In the genomic region with DNA sequence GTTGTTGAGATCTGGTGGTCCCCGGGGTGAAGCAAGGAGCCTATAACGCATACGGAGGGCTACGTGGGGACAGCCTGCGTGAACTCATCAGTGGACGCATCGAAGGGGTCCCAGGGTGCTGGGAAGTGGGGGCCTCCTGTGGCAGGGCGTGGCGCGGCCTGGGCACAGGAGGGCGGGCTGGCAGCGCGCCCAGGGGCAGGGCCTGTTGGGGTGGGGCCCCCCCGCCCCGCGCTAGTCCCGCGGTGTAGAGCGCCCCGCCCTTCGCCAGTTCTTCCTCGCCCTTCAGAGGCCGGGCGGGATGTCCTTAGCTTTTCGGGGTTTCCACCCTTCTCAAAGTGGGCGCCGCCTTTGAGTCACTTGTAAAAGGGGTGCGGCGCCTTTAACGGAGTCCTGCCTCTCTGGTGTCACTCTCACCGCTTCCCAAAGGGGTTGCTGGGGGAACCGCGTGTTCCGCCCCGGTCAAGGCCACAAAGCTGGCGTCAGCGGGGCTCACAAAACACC, we compare ENCODE assay signal across 7 cellular contexts. TPM values are rescaled to one million over a fixed set of nuclear protein-coding genes. Genes with fewer than 3 reads are reported as not detected.
DNase-seq lines count a peak whose midpoint lies in the region; ATAC-seq and TF ChIP-seq lines count a peak whose summit lies in the region.

No MANE protein-coding gene starts in this region.

- H3K36me3 ChIP-seq in mesodermal cell (ENCODE audit: control insufficient read depth, insufficient read depth, low read length), result peaks cover 12% of the 10 kb centered on the region

- peak; percentile 53 for ATAC-seq in GM18519 (IDR thresholded peaks at IDR 0.05; ENCODE audit: low FRiP score, unreplicated experiment)
- ATAC-seq in HG02852 (IDR thresholded peaks at IDR 0.05; ENCODE audit: unreplicated experiment), result peak; percentile 69

- H3K9me3 ChIP-seq in mesodermal cell (ENCODE audit: control insufficient read depth, low read length), result no peaks in the 10 kb centered on the region

- peaks cover 0 to 60% (median 4%) of the 10 kb centered on the region in 45 donors for H3K27me3 ChIP-seq in dorsolateral prefrontal cortex

- H3K27ac ChIP-seq in dorsolateral prefrontal cortex (peak overlapping the region in 27 of 59 donors; percentile 0 to 74 (median 43)), mesodermal cell (ENCODE audit: low read depth, low read length, severe bottlenecking) (no peak overlapping the region)

- intact Hi-C loops in dorsolateral prefrontal cortex (cut with DNase I), result no loop called here

- peaks cover under 1% of the 10 kb centered on the region for H3K4me1 ChIP-seq in mesodermal cell (ENCODE audit: control insufficient read depth, insufficient read depth, low read length, poor library complexity, severe bottlenecking)

- WGBS in mesodermal cell (ENCODE audit: insufficient coverage in 2 of 2), 2 experiments, result 12 to 54% methylated on average over 4 to 15 of the region's 37 CpGs

- DNase-seq in NCI-H2171 (lab: John Stamatoyannopoulos, UW), result peak; percentile 52
- DNase-seq in activated CD4-positive, alpha-beta T cell treated with anti-CD3 and anti-CD28 coated beads for 48 hours, result peak; percentile 80
- DNase-seq in dorsolateral prefrontal cortex, result peak in 1 of 10 donors; percentile 33
- DNase-seq in stimulated activated naive CD4-positive, alpha-beta T cell (lab: John Stamatoyannopoulos, UW), result peak; percentile 9 to 62 (median 30)

- no peak for TF ChIP-seq CTCF in dorsolateral prefrontal cortex (IDR thresholded peaks at IDR 0.05 in 54 of 56, conservative IDR thresholded peaks at IDR 0.05 in 2 of 56; ENCODE audit: low read depth in 1 of 56, partially characterized antibody in 56 of 56)

- H3K4me3 ChIP-seq in dorsolateral prefrontal cortex (peak overlapping the region; percentile 14 to 71 (median 52)), mesodermal cell (ENCODE audit: extremely low read depth, insufficient read depth, low read length, poor library complexity, severe bottlenecking) (peak overlapping the region; percentile 27)

RNA-seq across cellular contexts. Expression of a gene that starts 0.6 kb away (rescaled TPM):
- 10 to 100 TPM in 24 of 120 experiments, 1 to 10 TPM in 96; 2.2 to 24.2 (median 6.7) TPM for total RNA-seq in dorsolateral prefrontal cortex
- polyA plus RNA-seq in mesodermal cell (2013, experiment 1 of 2), result 12.6 TPM
- polyA plus RNA-seq in mesodermal cell (2013, experiment 2 of 2), result 10.8 TPM

RNA-seq across cellular contexts. Expression of a gene that starts 9.8 kb away (rescaled TPM):
- 1 to 10 TPM; 2.3 to 9.6 (median 5.3) TPM for total RNA-seq in dorsolateral prefrontal cortex
- polyA plus RNA-seq in mesodermal cell (2013, experiment 1 of 2), result 0.92 TPM
- 0.51 TPM for polyA plus RNA-seq in mesodermal cell (2013, experiment 2 of 2)

RNA-seq across cellular contexts. Expression of a gene that starts 13.8 kb away (rescaled TPM):
- total RNA-seq in dorsolateral prefrontal cortex, result 1 to 10 TPM; 1.1 to 9.3 (median 3.5) TPM
- polyA plus RNA-seq in mesodermal cell (2013, experiment 1 of 2), result 10.9 TPM
- 9.8 TPM for polyA plus RNA-seq in mesodermal cell (2013, experiment 2 of 2)

RNA-seq across cellular contexts. Expression of a gene that starts 27.7 kb away (rescaled TPM):
- total RNA-seq in dorsolateral prefrontal cortex, result 100 to 1,000 TPM; 150 to 795 (median 493) TPM
- 1.4 TPM for polyA plus RNA-seq in mesodermal cell (2013, experiment 1 of 2)
- 1.1 TPM for polyA plus RNA-seq in mesodermal cell (2013, experiment 2 of 2)

RNA-seq across cellular contexts. Expression of a gene that starts 48.8 kb away (rescaled TPM):
- 10 to 100 TPM; 25.5 to 45.0 (median 35.2) TPM for total RNA-seq in dorsolateral prefrontal cortex
- polyA plus RNA-seq in mesodermal cell (2013, experiment 1 of 2), result 26.7 TPM
- polyA plus RNA-seq in mesodermal cell (2013, experiment 2 of 2), result 24.6 TPM
